Comparison of ENCODE assay signal across 13 cellular contexts in genomic region chr15:32993285-32993684, GRCh38.
DNase-seq lines count a peak whose midpoint lies in the region; ATAC-seq and TF ChIP-seq lines count a peak whose summit lies in the region.
"Had no signal": no experiment of that assay in that cellular context is flagged by ENCODE, and none has a peak within 500 bp of the region (broad histone marks: within the 10 kb centered on the region; RNA-seq: fewer than 3 reads in every experiment).

No MANE protein-coding gene starts in this region.

- DNase-seq in DMS53 (lab: John Stamatoyannopoulos, UW) (peak; percentile 14), LNCaP clone FGC (ENCODE audit: low read depth) (no peak), brain microvascular endothelial cell (no peak), left lung (no peak), amniotic stem cell (lab: John Stamatoyannopoulos, UW) (no peak)
- no peak for DNase-seq in activated CD4-positive, alpha-beta T cell treated with anti-CD3 and anti-CD28 coated beads for 1 hour
- DNase-seq: activated CD4-positive, alpha-beta T cell treated with anti-CD3 and anti-CD28 coated beads, Interleukin-2, amount 50 U/mL, for 48 hours; adrenal gland; NCI-H2107; stimulated activated CD4-positive, alpha-beta T cell treated with anti-CD3 and anti-CD28 coated beads, Interleukin-12 subunit alpha, Interleukin-12 subunit beta, amount 100 ng/mL, for 4 hours had no signal

- TF ChIP-seq CTCF in LNCaP clone FGC (IDR thresholded peaks at IDR 0.05; ENCODE audit: control insufficient read depth, extremely low read depth, insufficient read depth) (peak; percentile 28; the same call in 1 of the 2 replicates), brain microvascular endothelial cell (IDR thresholded peaks at IDR 0.05; ENCODE audit: low read depth, low read length, missing control alignments) (peak; percentile 42), left lung (IDR thresholded peaks at IDR 0.05) (no peak)

- no peak overlapping the region for H3K4me3 ChIP-seq in LNCaP clone FGC (ENCODE audit: low read depth, low read length)
- H3K4me3 ChIP-seq in brain microvascular endothelial cell (ENCODE audit: low read depth, low read length), result no peak overlapping the region
- H3K4me3 ChIP-seq in left lung, result no peak overlapping the region
- H3K4me3 ChIP-seq: adrenal gland had no signal

- H3K27me3 ChIP-seq in brain microvascular endothelial cell (replicated peaks) (no peaks in the 10 kb centered on the region), left lung (no peaks in the 10 kb centered on the region)
- H3K27me3 ChIP-seq: adrenal gland had no signal

- H3K9me3 ChIP-seq in left lung, result no peaks in the 10 kb centered on the region
- H3K9me3 ChIP-seq: adrenal gland had no signal

- H3K27ac ChIP-seq in brain microvascular endothelial cell (no peak overlapping the region), left lung (no peak overlapping the region)
- H3K27ac ChIP-seq: adrenal gland had no signal

- ATAC-seq in left lung, result peak; percentile 36
- ATAC-seq in HG03460 (IDR thresholded peaks at IDR 0.05; ENCODE audit: unreplicated experiment), result no peak
- ATAC-seq in GM21515 (IDR thresholded peaks at IDR 0.05; ENCODE audit: unreplicated experiment), result no peak
- ATAC-seq: stimulated activated effector memory CD8-positive, alpha-beta T cell treated with anti-CD3 and anti-CD28 coated beads, Interleukin-12 subunit alpha, Interleukin-12 subunit beta, amount 100 ng/mL, for 72 hours had no signal

- in situ Hi-C loops in brain microvascular endothelial cell (cut with HindIII; ENCODE audit: low pct_ligation_motif_present, low sequenced_read_pairs), result loop anchor here (10.0 kb wide), 2 partner anchors 158 to 328 kb away; no protein-coding TSS in a partner anchor

- no peaks in the 10 kb centered on the region for H3K36me3 ChIP-seq in brain microvascular endothelial cell (replicated peaks)
- no peaks in the 10 kb centered on the region for H3K36me3 ChIP-seq in left lung
- H3K36me3 ChIP-seq: adrenal gland had no signal

- no peaks in the 10 kb centered on the region for H3K4me1 ChIP-seq in left lung
- H3K4me1 ChIP-seq: adrenal gland had no signal

- intact Hi-C loops in left lung (cut with DNase I), result loop anchor here in 1 of 2 donors (10.0 kb wide), 1 partner anchor 328 kb away; no protein-coding TSS in a partner anchor

Comparison
In these comparisons a context has a peak if more than half of its experiments do, and no peak if none do; other contexts are left out.
1. CTCF ChIP-seq: peak in LNCaP clone FGC (single experiment) and brain microvascular endothelial cell (single experiment); none in left lung (0 of 2).